ENCODE assay signal across 8 cellular contexts in genomic region chr7:27147211-27148030, GRCh38. TPM values are rescaled to one million over a fixed set of nuclear protein-coding genes. Genes with fewer than 3 reads are reported as not detected.
DNase-seq lines count a peak whose midpoint lies in the region; ATAC-seq, FAIRE-seq and TF ChIP-seq lines count a peak whose summit lies in the region.

Gene HOXA6 (minus strand): TSS chr7:27147774. CDS start chr7:27147749, 25 bp downstream.

- peaks cover 15 to 39% (median 24%) of the 10 kb centered on the region in 3 donors for H3K4me1 Mint-ChIP-seq in CD8-positive, alpha-beta memory T cell

- no peak within 1 kb of the TSS for H3K27ac ChIP-seq in CD8-positive, alpha-beta memory T cell (ENCODE audit: low read depth, low read length)
- peak within 1 kb of the TSS; percentile 67 for H3K27ac ChIP-seq in endothelial cell of umbilical vein (ENCODE audit: insufficient read depth, low read depth, low read length)
- H3K27ac ChIP-seq in pancreas = no peak within 1 kb of the TSS

- H3K36me3 ChIP-seq in CD8-positive, alpha-beta memory T cell (ENCODE audit: insufficient read depth, low read length) = no peaks in the 10 kb centered on the region
- H3K36me3 ChIP-seq in endothelial cell of umbilical vein (ENCODE audit: control insufficient read depth in 2 of 2, extremely low read depth in 1 of 2, insufficient read depth in 2 of 2, low read length in 2 of 2) (peaks cover 0 to 14% of the 10 kb centered on the region in 2 experiments), pancreas (no peaks in the 10 kb centered on the region)

- H3K4me3 ChIP-seq in CD8-positive, alpha-beta memory T cell (ENCODE audit: low read length) = no peak within 1 kb of the TSS
- H3K4me3 ChIP-seq in endothelial cell of umbilical vein (replicated peaks in 1 of 3; ENCODE audit: insufficient read depth in 1 of 3, low read depth in 1 of 3, low read length in 3 of 3) (peak within 1 kb of the TSS; percentile 9 to 85 (median 54)), pancreas (peak within 1 kb of the TSS in 3 of 4 donors; percentile 5 to 37 (median 24))

- DNase-seq in CD8-positive, alpha-beta memory T cell = no peak
- DNase-seq in NCI-H146 treated with DMSO at 0.1 percent for 48 hours (lab: John Stamatoyannopoulos, UW; ENCODE audit: unreplicated experiment) = peak; percentile 42
- DNase-seq in endothelial cell of umbilical vein (ENCODE audit: low read depth, low spot score) = peak; percentile 76
- peak in 3 of 6 donors; percentile 62 to 77 (median 70) for DNase-seq in pancreas
- no peak for DNase-seq in UCSD-AML1 (lab: John Stamatoyannopoulos, UW; ENCODE audit: unreplicated experiment)
- DNase-seq in COLO829 (ENCODE audit: low spot score) = no peak
- no peak for DNase-seq in GM12892 (ENCODE audit: insufficient read length)

- FAIRE-seq in endothelial cell of umbilical vein (lab: Jason Lieb, UNC) (peak; percentile 80), pancreas (lab: Jason Lieb, UNC) (no peak), GM12892 (lab: Jason Lieb, UNC) (no peak)

- H3K27ac Mint-ChIP-seq in CD8-positive, alpha-beta memory T cell = peak within 1 kb of the TSS in 2 of 8 donors; percentile 29 to 35

- intact Hi-C loops in endothelial cell of umbilical vein (cut with micrococcal nuclease) (no loop called here), pancreas (cut with DNase I) (no loop called here)

- no TSS peak for BruUV-seq in endothelial cell of umbilical vein (replicated peaks; lab: Mats Ljungman, UMichigan)

- dilution Hi-C loops in endothelial cell of umbilical vein (cut with MboI; ENCODE audit: extremely low pct_ligation_motif_present, low sequenced_read_pairs) = no loop called here

- POLR2A ChIA-PET in CD8-positive, alpha-beta memory T cell (lab: Charles Lee) = no interaction called here
- POLR2A ChIA-PET in endothelial cell of umbilical vein (lab: Charles Lee) = interaction anchor here (1.1 to 1.3 kb wide), 2 partner anchors 12 to 14 kb away, joined by 3 to 8 read pairs; no protein-coding TSS in a partner anchor

- 9% methylated on average over 62 to 63 of the region's 63 CpGs for WGBS in pancreas, 2 donors

- no peak for TF ChIP-seq CTCF in endothelial cell of umbilical vein (IDR thresholded peaks at IDR 0.05; ENCODE audit: extremely low read depth in 1 of 2, insufficient read depth in 1 of 2, low read depth in 1 of 2, low read length in 2 of 2)
- TF ChIP-seq CTCF in pancreas (IDR thresholded peaks at IDR 0.05) = no peak

- H3K9me3 Mint-ChIP-seq in CD8-positive, alpha-beta memory T cell = peaks cover 0 to 2% (median 0%) of the 10 kb centered on the region in 5 donors

- no peak for TF ChIP-seq POLR2A in endothelial cell of umbilical vein (IDR thresholded peaks at IDR 0.05; ENCODE audit: low read depth, low read length)
- no peak for TF ChIP-seq POLR2A in GM12892 (IDR thresholded peaks at IDR 0.05; ENCODE audit: low read depth, low read length)

- H3K36me3 Mint-ChIP-seq in CD8-positive, alpha-beta memory T cell = no peaks in the 10 kb centered on the region

- H3K27me3 Mint-ChIP-seq in CD8-positive, alpha-beta memory T cell = peaks cover 65 to 80% of the 10 kb centered on the region in 2 donors

- H3K9me1 ChIP-seq in endothelial cell of umbilical vein (replicated peaks; ENCODE audit: control insufficient read depth, extremely low read depth, insufficient read depth, low read length) = no peaks in the 10 kb centered on the region

- ATAC-seq in pancreas = peak in 2 of 4 donors; percentile 22 to 45
- no peak for ATAC-seq in GM18858 (IDR thresholded peaks at IDR 0.05; ENCODE audit: unreplicated experiment)

- H3K9me3 ChIP-seq in CD8-positive, alpha-beta memory T cell (ENCODE audit: low read length) = no peaks in the 10 kb centered on the region
- H3K9me3 ChIP-seq in endothelial cell of umbilical vein (replicated peaks; ENCODE audit: control insufficient read depth, insufficient read depth, low read length) = no peaks in the 10 kb centered on the region
- H3K9me3 ChIP-seq in pancreas = no peaks in the 10 kb centered on the region

- no peaks in the 10 kb centered on the region for H4K20me1 ChIP-seq in endothelial cell of umbilical vein (replicated peaks; ENCODE audit: control insufficient read depth, extremely low read depth, insufficient read depth, low read length)

- H3K4me1 ChIP-seq in CD8-positive, alpha-beta memory T cell (ENCODE audit: insufficient read depth, low read length) = peaks cover 21% of the 10 kb centered on the region
- H3K4me1 ChIP-seq in endothelial cell of umbilical vein (ENCODE audit: control insufficient read depth, extremely low read depth, insufficient read depth, low read length) (peaks cover 59% of the 10 kb centered on the region), pancreas (peaks cover 0 to 15% (median 4%) of the 10 kb centered on the region in 3 donors)

- peaks cover 97% of the 10 kb centered on the region for H3K79me2 ChIP-seq in endothelial cell of umbilical vein (ENCODE audit: control insufficient read depth, insufficient read depth, low read length)

- H3K4me2 ChIP-seq in endothelial cell of umbilical vein (ENCODE audit: insufficient read depth, low read length) = peak within 1 kb of the TSS; percentile 78

- no peak within 1 kb of the TSS for H2AFZ ChIP-seq in endothelial cell of umbilical vein (ENCODE audit: low read depth, low read length)

- H3K9ac ChIP-seq in endothelial cell of umbilical vein (replicated peaks; ENCODE audit: extremely low read depth, insufficient read depth, low read length) = peak within 1 kb of the TSS; percentile 65

- H3K27me3 ChIP-seq in CD8-positive, alpha-beta memory T cell (ENCODE audit: insufficient read depth, low read length, poor library complexity, severe bottlenecking) = peaks cover 57% of the 10 kb centered on the region
- H3K27me3 ChIP-seq in endothelial cell of umbilical vein (ENCODE audit: control insufficient read depth in 2 of 2, insufficient read depth in 2 of 2, low read length in 2 of 2) (no peaks in the 10 kb centered on the region), pancreas (peaks cover 10 to 73% (median 27%) of the 10 kb centered on the region in 4 donors)

- H3K4me3 Mint-ChIP-seq in CD8-positive, alpha-beta memory T cell = peak within 1 kb of the TSS in 5 of 7 donors; percentile 37 to 73 (median 61)

- CTCF ChIA-PET in CD8-positive, alpha-beta memory T cell (lab: Charles Lee) = interaction anchor here (1.4 to 6.9 kb wide), 3 partner anchors 14 to 25 kb away, joined by 3 to 71 read pairs (median 4); partner anchors contain the start of gene HOXA9
- CTCF ChIA-PET in endothelial cell of umbilical vein (lab: Charles Lee) = interaction anchor here (0.6 to 7.0 kb wide), 10 partner anchors 8 to 775 kb away, joined by 3 to 83 read pairs (median 6); partner anchors contain the start of gene HOXA7

TF ChIP-seq in endothelial cell of umbilical vein, 7 proteins besides CTCF, POLR2A, EP300 and RAD21:
- TF ChIP-seq MYC (IDR thresholded peaks at IDR 0.05; ENCODE audit: low read depth, low read length) = no peak
- no peak for TF ChIP-seq GATA2 (IDR thresholded peaks at IDR 0.05; ENCODE audit: insufficient read depth, insufficient read length, low read depth, low read length)
- TF ChIP-seq EZH2 (IDR thresholded peaks at IDR 0.05; ENCODE audit: borderline replicate concordance, low read depth, low read length, severe bottlenecking) = no peak
- no peak for TF ChIP-seq MAX (IDR thresholded peaks at IDR 0.05; ENCODE audit: insufficient read depth, insufficient read length)
- no peak for TF ChIP-seq FOS (IDR thresholded peaks at IDR 0.05; ENCODE audit: borderline replicate concordance, insufficient read depth, low read length)
- no peak for TF ChIP-seq POLR2AphosphoS5 (IDR thresholded peaks at IDR 0.05; ENCODE audit: insufficient read depth, low read depth, low read length)
- no peak for TF ChIP-seq JUN (IDR thresholded peaks at IDR 0.05; ENCODE audit: borderline replicate concordance, insufficient read depth, insufficient read length, low read depth)

RNA-seq across cellular contexts. Expression of gene HOXA6, which starts in this region (rescaled TPM):
- not detected for total RNA-seq in CD8-positive, alpha-beta memory T cell
- not detected for polyA plus RNA-seq in CD8-positive, alpha-beta memory T cell
- 17.9 and 20.7 TPM in 2 replicates for total RNA-seq in endothelial cell of umbilical vein
- 7.8 and 10.0 TPM in 2 replicates for polyA plus RNA-seq in endothelial cell of umbilical vein
- 5.0 and 6.7 TPM in 2 replicates for polyA plus RNA-seq in endothelial cell of umbilical vein (2011; cell fraction: cytosol; rRNA removed)
- 15.6 and 19.9 TPM in 2 replicates for polyA plus RNA-seq in endothelial cell of umbilical vein (2011; cell fraction: nucleus; rRNA removed)
- polyA plus RNA-seq in endothelial cell of umbilical vein (2012) = 6.1 and 6.2 TPM in 2 replicates
- polyA minus RNA-seq in endothelial cell of umbilical vein = 6.1 and 6.7 TPM in 2 replicates
- not detected for polyA minus RNA-seq in endothelial cell of umbilical vein (2011; cell fraction: cytosol; rRNA and poly(A)+ RNA removed)
- polyA minus RNA-seq in endothelial cell of umbilical vein (2011; cell fraction: nucleus; rRNA and poly(A)+ RNA removed) = 8.4 and 18.0 TPM in 2 replicates
- total RNA-seq in pancreas = under 1 TPM in 1 of 6 donors, not detected in 5; 0.34 TPM
- under 1 TPM in 1 of 2 donors, not detected in 1; 0.12 TPM for polyA plus RNA-seq in pancreas
- polyA plus RNA-seq in GM12892 (2012; ENCODE audit: missing spikeins) = not detected

Comparison
In these comparisons a context has a peak if more than half of its experiments do, and no peak if none do; other contexts are left out.
1. RNA of gene HOXA6 (total RNA-seq): 17.9 to 20.7 TPM in endothelial cell of umbilical vein; 0.34 TPM in pancreas and not detected in CD8-positive, alpha-beta memory T cell; every median in the first group is over 10 times any median in the second.
2. DNase-seq: peak in NCI-H146 treated with DMSO at 0.1 percent for 48 hours (single experiment) and endothelial cell of umbilical vein (single experiment); none in CD8-positive, alpha-beta memory T cell (0 of 5), UCSD-AML1 (single experiment), COLO829 (single experiment) and GM12892 (single experiment).